In genomic region chr19:17752865-17753639, GRCh38 we compare ENCODE assay signal across 34 cellular contexts. TPM values are rescaled to one million over a fixed set of nuclear protein-coding genes. Genes with fewer than 3 reads are reported as not detected.
A peak's percentile ranks its signal among the peaks of the same experiment; 100 is the strongest.
DNase-seq lines count a peak whose midpoint lies in the region; ATAC-seq, FAIRE-seq and TF ChIP-seq lines count a peak whose summit lies in the region.
"Had no signal": no experiment of that assay in that cellular context is flagged by ENCODE, and none has a peak within 500 bp of the region (broad histone marks: within the 10 kb centered on the region; RNA-seq: fewer than 3 reads in every experiment).

No MANE protein-coding gene starts in this region.

- H3K27me3 Mint-ChIP-seq in naive thymus-derived CD8-positive, alpha-beta T cell = no peaks in the 10 kb centered on the region
- H3K27me3 Mint-ChIP-seq: activated naive CD4-positive, alpha-beta T cell treated with anti-CD3 and anti-CD28 coated beads, Interleukin-2, amount 50 U/mL, for 24 hours; activated T-helper 17 cell treated with anti-CD3 and anti-CD28 coated beads, Interleukin-2, amount 50 U/mL, for 72 hours; CD4-positive, alpha-beta T cell had no signal

- no peaks in the 10 kb centered on the region for H3K9me1 ChIP-seq in K562 (ENCODE audit: control insufficient read depth, insufficient read depth, low read length)

- H2AFZ ChIP-seq in SK-N-SH (ENCODE audit: low read depth) (no peak overlapping the region), Karpas-422 (ENCODE audit: low read length) (no peak overlapping the region), K562 (ENCODE audit: low read depth, low read length) (no peak overlapping the region)

- intact Hi-C loops in K562 (cut with micrococcal nuclease) (no loop called here), posterior vena cava (cut with DNase I) (no loop called here)

- H3K4me2 ChIP-seq in SK-N-SH (no peak overlapping the region), Karpas-422 (ENCODE audit: low read depth, low read length, poor library complexity, severe bottlenecking) (peak overlapping the region; percentile 91), K562 (ENCODE audit: insufficient read depth, low read length) (peak overlapping the region; percentile 6; the same call in 1 of the 2 replicates)

- H3K4me3 ChIP-seq in SK-N-SH (ENCODE audit: low read depth in 2 of 2, low read length in 1 of 2) (no peak overlapping the region), Karpas-422 (ENCODE audit: low read length) (no peak overlapping the region), K562 (no peak overlapping the region)
- H3K4me3 ChIP-seq: breast epithelium, coronary artery, esophagus muscularis mucosa, HAP-1, heart left ventricle, sigmoid colon, thyroid gland, vagina had no signal

- ATAC-seq in SK-N-SH treated with all-trans-retinoic acid at 6 μM for 48 hours (no peak), K562 (no peak), HG02798 (IDR thresholded peaks at IDR 0.05; ENCODE audit: poor library complexity, unreplicated experiment) (no peak)
- no peak for ATAC-seq in naive thymus-derived CD8-positive, alpha-beta T cell
- ATAC-seq: activated T-helper 17 cell treated with anti-CD3 and anti-CD28 coated beads, Interleukin-2, amount 50 U/mL, for 72 hours; foreskin keratinocyte; heart left ventricle; left cardiac atrium; stimulated activated naive CD8-positive, alpha-beta T cell treated with anti-CD3 and anti-CD28 coated beads, Interleukin-15, Interleukin-2, amounts not matched to agents 100 U/mL and 50 U/mL, for 24 hours; WTC11 had no signal

- no peaks in the 10 kb centered on the region for H3K36me3 ChIP-seq in SK-N-SH (replicated peaks in 1 of 2; ENCODE audit: control insufficient read depth in 1 of 2, insufficient read depth in 2 of 2, low read length in 1 of 2)
- 0 out of 2 replicates have a peak, but pooled peaks cover 2% of the 10 kb centered on the region for H3K36me3 ChIP-seq in Karpas-422 (ENCODE audit: insufficient read depth, low read length)
- peaks cover 42% of the 10 kb centered on the region; the same call in 2 of the 3 replicates for H3K36me3 ChIP-seq in K562 (ENCODE audit: control insufficient read depth, insufficient read depth, low read length)
- H3K36me3 ChIP-seq: breast epithelium, esophagus muscularis mucosa, HAP-1, heart left ventricle, sigmoid colon, thyroid gland, vagina had no signal

- H3K36me3 Mint-ChIP-seq in naive thymus-derived CD8-positive, alpha-beta T cell = peaks cover 0 to 38% (median 5%) of the 10 kb centered on the region in 3 donors

- in situ Hi-C loops in K562 (cut with MboI) = no loop called here

- DNase-seq in SK-N-SH (no peak), Karpas-422 (peak; percentile 75), K562 (ENCODE audit: extremely low read depth in 1 of 4, low spot score in 3 of 4) (no peak), posterior vena cava (ENCODE audit: low spot score) (no peak), dedifferentiated amniotic fluid mesenchymal stem cell (ENCODE audit: extremely low spot score) (no peak)
- no peak for DNase-seq in naive thymus-derived CD8-positive, alpha-beta T cell
- DNase-seq: activated CD4-positive, alpha-beta T cell treated with anti-CD3 and anti-CD28 coated beads, Interleukin-2, amount 50 U/mL, for 48 hours; activated CD8-positive, alpha-beta memory T cell treated with anti-CD3 and anti-CD28 coated beads, Interleukin-2, amount 50 U/mL, for 48 hours; CD4-positive, alpha-beta T cell; DMS153; foreskin keratinocyte; left cardiac atrium; NCI-H446 treated with DMSO at 0.1 percent for 48 hours; NCI-H82; sigmoid colon; stimulated activated naive CD8-positive, alpha-beta T cell treated with anti-CD3 and anti-CD28 coated beads, Interleukin-15, Interleukin-2, amounts not matched to agents 100 U/mL and 50 U/mL, for 24 hours; thyroid gland had no signal

- H3K4me1 Mint-ChIP-seq in naive thymus-derived CD8-positive, alpha-beta T cell = peaks cover 34 to 75% (median 71%) of the 10 kb centered on the region in 4 donors

- FAIRE-seq in K562 (lab: Jason Lieb, UNC) = peak; percentile 66
- FAIRE-seq: G401.6, HTR-8/SVneo had no signal

- TF ChIP-seq RAD21 in SK-N-SH (IDR thresholded peaks at IDR 0.05; ENCODE audit: low read length) = no peak
- TF ChIP-seq RAD21 in K562 (CRISPR knock-in tag; conservative IDR thresholded peaks at IDR 0.05 in 1 of 2, IDR thresholded peaks at IDR 0.05 in 1 of 2) = no peak

- POLR2A ChIA-PET in SK-N-SH (lab: Yijun Ruan, JAX) = interaction anchor here (0.5 kb wide), 1 partner anchor 9 kb away, joined by 4 read pairs; no protein-coding TSS in a partner anchor
- POLR2A ChIA-PET in K562 (lab: Yijun Ruan, JAX) = interaction anchor here (0.7 to 1.3 kb wide), 5 partner anchors 9 to 136 kb away, joined by 3 read pairs; no protein-coding TSS in a partner anchor
- POLR2A ChIA-PET in naive thymus-derived CD8-positive, alpha-beta T cell (lab: Charles Lee) = interaction anchor here (0.6 to 1.8 kb wide), 5 partner anchors 10 to 1641 kb away, joined by 4 to 6 read pairs (median 4); partner anchors contain the start of genes CCDC124 and JAK3

- no peak for TF ChIP-seq POLR2A in K562 (conservative IDR thresholded peaks at IDR 0.05)

- no peaks in the 10 kb centered on the region for H4K20me1 ChIP-seq in SK-N-SH (ENCODE audit: insufficient read depth)
- no peaks in the 10 kb centered on the region; the same call in 1 of the 2 replicates for H4K20me1 ChIP-seq in Karpas-422 (ENCODE audit: insufficient read depth, low read depth, low read length)
- no peaks in the 10 kb centered on the region; the same call in 1 of the 2 replicates for H4K20me1 ChIP-seq in K562 (replicated peaks; ENCODE audit: control insufficient read depth, insufficient read depth, low read length)

- no peak for TF ChIP-seq EP300 in SK-N-SH (IDR thresholded peaks at IDR 0.05; ENCODE audit: borderline replicate concordance in 1 of 2, low read depth in 1 of 2, low read length in 1 of 2)
- no peak for TF ChIP-seq EP300 in K562 (IDR thresholded peaks at IDR 0.05; ENCODE audit: low read length)

- TF ChIP-seq CTCF in SK-N-SH (IDR thresholded peaks at IDR 0.05) (no peak), K562 (IDR thresholded peaks at IDR 0.05 in 2 of 3, conservative IDR thresholded peaks at IDR 0.05 in 1 of 3; ENCODE audit: insufficient read depth in 2 of 3, low read depth in 1 of 3, low read length in 3 of 3) (no peak)

- H3K9me2 ChIP-seq in SK-N-SH (no peaks in the 10 kb centered on the region), Karpas-422 (replicated peaks; ENCODE audit: insufficient read depth, low read length) (no peaks in the 10 kb centered on the region)

- peak overlapping the region in 8 of 10 donors; percentile 21 to 78 (median 58) for H3K27ac Mint-ChIP-seq in naive thymus-derived CD8-positive, alpha-beta T cell
- H3K27ac Mint-ChIP-seq: activated naive CD4-positive, alpha-beta T cell treated with anti-CD3 and anti-CD28 coated beads, Interleukin-2, amount 50 U/mL, for 24 hours; activated T-helper 17 cell treated with anti-CD3 and anti-CD28 coated beads, Interleukin-2, amount 50 U/mL, for 72 hours; progenitor cell of endocrine pancreas; WTC11 had no signal

- H3F3A ChIP-seq in SK-N-SH (replicated peaks; ENCODE audit: insufficient read depth) = peaks cover 3% of the 10 kb centered on the region

- H3K4me3 Mint-ChIP-seq in naive thymus-derived CD8-positive, alpha-beta T cell = peak overlapping the region in 4 of 10 donors; percentile 27 to 33 (median 30)
- H3K4me3 Mint-ChIP-seq: WTC11 had no signal

- 80% methylated on average over 7 of the region's 7 CpGs for WGBS in SK-N-SH (ENCODE audit: low lambda C conversion rate)
- 67% methylated on average over 6 of the region's 7 CpGs for whole genome bisulfite sequencing in K562 (ENCODE audit: insufficient coverage, low coverage, missing lambda C conversion rate)

- H3K9ac ChIP-seq in SK-N-SH = no peak overlapping the region
- H3K9ac ChIP-seq in Karpas-422 (ENCODE audit: low read length) = peak overlapping the region; percentile 30; the same call in 1 of the 2 replicates
- peak overlapping the region in 1 of 2 experiments; percentile 93; a peak in 1 of 4 replicates for H3K9ac ChIP-seq in K562 (ENCODE audit: insufficient read depth in 1 of 2, low read depth in 2 of 2, low read length in 2 of 2)
- H3K9ac ChIP-seq: KMS-11 had no signal

- no TSS peak for BruUV-seq in K562 (replicated peaks; lab: Mats Ljungman, UMichigan)

- H3K27ac ChIP-seq in SK-N-SH (ENCODE audit: low read depth in 2 of 2, low read length in 1 of 2) (no peak overlapping the region), Karpas-422 (ENCODE audit: low read length) (peak overlapping the region; percentile 87), K562 (ENCODE audit: extremely low read depth, low read depth, low read length) (peak overlapping the region; percentile 38; the same call in 2 of the 3 replicates)
- H3K27ac ChIP-seq: 22Rv1, breast epithelium, coronary artery, esophagus muscularis mucosa, foreskin keratinocyte, heart left ventricle, sigmoid colon, thyroid gland, vagina had no signal

- no peaks in the 10 kb centered on the region for H3K9me3 Mint-ChIP-seq in naive thymus-derived CD8-positive, alpha-beta T cell
- H3K9me3 Mint-ChIP-seq: activated naive CD4-positive, alpha-beta T cell treated with anti-CD3 and anti-CD28 coated beads, Interleukin-2, amount 50 U/mL, for 24 hours; activated T-helper 17 cell treated with anti-CD3 and anti-CD28 coated beads, Interleukin-2, amount 50 U/mL, for 72 hours; CD4-positive, alpha-beta T cell; WTC11 had no signal

- peaks cover 9 to 19% of the 10 kb centered on the region in 2 experiments; a peak in 1 of 4 replicates for H3K4me1 ChIP-seq in SK-N-SH (ENCODE audit: control insufficient read depth in 1 of 2, insufficient read depth in 2 of 2, low read depth in 1 of 2, low read length in 1 of 2)
- H3K4me1 ChIP-seq in Karpas-422 (ENCODE audit: low read length) = peaks cover 69% of the 10 kb centered on the region
- H3K4me1 ChIP-seq in K562 (replicated peaks in 1 of 2; ENCODE audit: control insufficient read depth in 2 of 2, insufficient read depth in 2 of 2, low read length in 2 of 2) = peaks cover 13 to 40% of the 10 kb centered on the region in 2 experiments
- H3K4me1 ChIP-seq: breast epithelium, foreskin keratinocyte, HAP-1 had no signal

- CTCF ChIA-PET in SK-N-SH (lab: Yijun Ruan, JAX) = interaction anchor here (0.6 kb wide), 1 partner anchor 802 kb away, joined by 3 read pairs; no protein-coding TSS in a partner anchor
- CTCF ChIA-PET in K562 (lab: Yijun Ruan, JAX; ENCODE audit: low intra/inter-chr PET ratio) = no interaction called here

- H3K9me3 ChIP-seq in SK-N-SH = no peaks in the 10 kb centered on the region
- no peaks in the 10 kb centered on the region for H3K9me3 ChIP-seq in Karpas-422 (ENCODE audit: low read length)
- H3K9me3 ChIP-seq in K562 (replicated peaks; ENCODE audit: control insufficient read depth, insufficient read depth, low read depth, low read length) = no peaks in the 10 kb centered on the region
- H3K9me3 ChIP-seq: breast epithelium, esophagus muscularis mucosa, HAP-1, heart left ventricle, neutrophil, sigmoid colon, thyroid gland, vagina had no signal

- H3K79me2 ChIP-seq in SK-N-SH (ENCODE audit: insufficient read depth) (no peaks in the 10 kb centered on the region), Karpas-422 (ENCODE audit: low read length) (peaks cover 12% of the 10 kb centered on the region), K562 (ENCODE audit: control insufficient read depth, insufficient read depth, low read length) (peaks cover 46% of the 10 kb centered on the region)

- no peaks in the 10 kb centered on the region for H3K27me3 ChIP-seq in SK-N-SH (ENCODE audit: insufficient read depth)
- no peaks in the 10 kb centered on the region for H3K27me3 ChIP-seq in Karpas-422 (ENCODE audit: low read length)
- H3K27me3 ChIP-seq in K562 (ENCODE audit: control insufficient read depth in 2 of 2, insufficient read depth in 2 of 2, low read length in 2 of 2) = no peaks in the 10 kb centered on the region
- H3K27me3 ChIP-seq: breast epithelium, esophagus muscularis mucosa, heart left ventricle, neutrophil, sigmoid colon, thyroid gland, vagina had no signal

RNA-seq across cellular contexts. Expression of gene FCHO1, which starts 1.8 kb away (rescaled TPM):
- polyA plus RNA-seq in SK-N-SH (2012; rRNA removed) (0.19 and 0.71 TPM in 2 replicates), K562 (2011; rRNA removed) (9.3 and 19.3 TPM in 2 replicates), K562 (2014; fragmentation: Illumina TruSeq; extraction: Trizol) (24.2 and 32.6 TPM in 2 replicates), K562 (2014; fragmentation: Nextera tagmentation; extraction: Ambion mirVana) (under 1 TPM; 0.21 to 0.67 TPM), K562 (2014; rRNA removed) (26.6 and 28.7 TPM in 2 replicates)
- 0.04 and 0.16 TPM in 2 replicates for polyA plus RNA-seq in SK-N-SH (2012; cell fraction: cytosol; rRNA removed)
- polyA plus RNA-seq in SK-N-SH (2012; cell fraction: nucleus; rRNA removed) = 0.75 and 1.4 TPM in 2 replicates
- 16.6 and 40.4 TPM in 2 replicates for total RNA-seq in Karpas-422 (2014; rRNA removed; shearing (Covaris generic); ENCODE audit: low replicate concordance)
- 225 and 536 TPM in 2 replicates for total RNA-seq in K562 (2011; cell fraction: chromatin; rRNA removed; ENCODE audit: low replicate concordance)
- 220 and 237 TPM in 2 replicates for total RNA-seq in K562 (2011; cell fraction: nucleolus; rRNA removed)
- total RNA-seq in K562 (2011; cell fraction: nucleoplasm; rRNA removed) = 234 and 250 TPM in 2 replicates
- total RNA-seq in K562 (2014; rRNA removed) (25.4 and 33.0 TPM in 2 replicates), K562 (2014; rRNA removed; fragmentation: Illumina TruSeq; extraction: Trizol) (9.2 and 14.3 TPM in 2 replicates), K562 (2015; rRNA removed; fragmentation: Illumina TruSeq; extraction: Trizol) (18.1 and 18.3 TPM in 2 replicates), K562 (2021) (51.9 and 58.9 TPM in 2 replicates), posterior vena cava (1 to 10 TPM; 2.0 to 2.1 TPM)
- 9.1 and 14.7 TPM in 2 replicates for polyA plus RNA-seq in K562 (2011; cell fraction: cytosol; rRNA removed)
- 80.2 and 106 TPM in 2 replicates for polyA plus RNA-seq in K562 (2011; cell fraction: nucleus; rRNA removed)
- polyA plus RNA-seq in K562 (2012) = 31.6 and 56.4 TPM in 2 replicates
- 45.3 and 55.3 TPM in 2 replicates for polyA minus RNA-seq in K562 (2011; rRNA and poly(A)+ RNA removed)
- polyA minus RNA-seq in K562 (2011; cell fraction: cytosol; rRNA and poly(A)+ RNA removed) = 28.8 and 38.7 TPM in 2 replicates
- 95.9 and 141 TPM in 2 replicates for polyA minus RNA-seq in K562 (2011; cell fraction: nucleus; rRNA and poly(A)+ RNA removed)
- 10 to 100 TPM; 94.1 to 99.7 TPM for total RNA-seq in naive thymus-derived CD8-positive, alpha-beta T cell
- polyA plus RNA-seq in naive thymus-derived CD8-positive, alpha-beta T cell = 10 to 100 TPM; 11.2 to 31.8 (median 16.4) TPM

RNA-seq across cellular contexts. Expression of gene MAP1S, which starts 33.8 kb away (rescaled TPM):
- 7.8 and 18.4 TPM in 2 replicates for polyA plus RNA-seq in SK-N-SH (2012; rRNA removed)
- polyA plus RNA-seq in SK-N-SH (2012; cell fraction: cytosol; rRNA removed) = 4.9 and 9.1 TPM in 2 replicates
- polyA plus RNA-seq in SK-N-SH (2012; cell fraction: nucleus; rRNA removed) = 24.7 and 42.3 TPM in 2 replicates
- 22.9 and 34.6 TPM in 2 replicates for total RNA-seq in Karpas-422 (2014; rRNA removed; shearing (Covaris generic); ENCODE audit: low replicate concordance)
- total RNA-seq in K562 (2011; cell fraction: chromatin; rRNA removed; ENCODE audit: low replicate concordance) = 19.7 and 56.1 TPM in 2 replicates
- total RNA-seq in K562 (2011; cell fraction: nucleolus; rRNA removed) = 33.4 and 40.5 TPM in 2 replicates
- total RNA-seq in K562 (2011; cell fraction: nucleoplasm; rRNA removed) = 34.0 and 46.6 TPM in 2 replicates
- total RNA-seq in K562 (2014; rRNA removed) = 23.0 and 36.9 TPM in 2 replicates
- total RNA-seq in K562 (2014; rRNA removed; fragmentation: Illumina TruSeq; extraction: Trizol) = 3.0 and 5.3 TPM in 2 replicates
- 9.5 and 11.0 TPM in 2 replicates for total RNA-seq in K562 (2015; rRNA removed; fragmentation: Illumina TruSeq; extraction: Trizol)
- 79.8 and 81.0 TPM in 2 replicates for total RNA-seq in K562 (2021)
- 5.9 and 18.2 TPM in 2 replicates for polyA plus RNA-seq in K562 (2011; rRNA removed)
- 11.0 and 28.6 TPM in 2 replicates for polyA plus RNA-seq in K562 (2011; cell fraction: cytosol; rRNA removed)
- polyA plus RNA-seq in K562 (2011; cell fraction: nucleus; rRNA removed) = 17.9 and 37.4 TPM in 2 replicates
- polyA plus RNA-seq in K562 (2012) = 85.3 and 93.8 TPM in 2 replicates
- 33.0 and 48.4 TPM in 2 replicates for polyA plus RNA-seq in K562 (2014; fragmentation: Illumina TruSeq; extraction: Trizol)
- 1 to 10 TPM; 2.0 to 3.0 TPM for polyA plus RNA-seq in K562 (2014; fragmentation: Nextera tagmentation; extraction: Ambion mirVana)
- 12.2 and 13.9 TPM in 2 replicates for polyA plus RNA-seq in K562 (2014; rRNA removed)
- polyA minus RNA-seq in K562 (2011; rRNA and poly(A)+ RNA removed) = 12.8 and 15.3 TPM in 2 replicates
- polyA minus RNA-seq in K562 (2011; cell fraction: cytosol; rRNA and poly(A)+ RNA removed) = 65.8 and 95.4 TPM in 2 replicates
- 15.6 and 19.3 TPM in 2 replicates for polyA minus RNA-seq in K562 (2011; cell fraction: nucleus; rRNA and poly(A)+ RNA removed)
- 10 to 100 TPM; 50.1 to 54.2 TPM for total RNA-seq in naive thymus-derived CD8-positive, alpha-beta T cell
- 10 to 100 TPM; 13.8 to 40.0 (median 18.7) TPM for polyA plus RNA-seq in naive thymus-derived CD8-positive, alpha-beta T cell
- 10 to 100 TPM; 50.8 to 57.0 TPM for total RNA-seq in posterior vena cava

RNA-seq across cellular contexts. Expression of gene B3GNT3, which starts 41.9 kb away (rescaled TPM):
- polyA plus RNA-seq in SK-N-SH (2012; rRNA removed) = not detected in 2 replicates
- polyA plus RNA-seq in SK-N-SH (2012; cell fraction: cytosol; rRNA removed) = not detected in 2 replicates
- polyA plus RNA-seq in SK-N-SH (2012; cell fraction: nucleus; rRNA removed) = 0.05 TPM in 1 of 2 replicates, not detected in the other
- not detected in 2 replicates for total RNA-seq in Karpas-422 (2014; rRNA removed; shearing (Covaris generic); ENCODE audit: low replicate concordance)
- total RNA-seq in K562 (2011; cell fraction: chromatin; rRNA removed; ENCODE audit: low replicate concordance) = 0.30 TPM in 1 of 2 replicates, not detected in the other
- total RNA-seq in K562 (2011; cell fraction: nucleolus; rRNA removed) = 0.13 and 0.33 TPM in 2 replicates
- 0.29 TPM in 1 of 2 replicates, not detected in the other for total RNA-seq in K562 (2011; cell fraction: nucleoplasm; rRNA removed)
- not detected in 2 replicates for total RNA-seq in K562 (2014; rRNA removed)
- not detected in 2 replicates for total RNA-seq in K562 (2014; rRNA removed; fragmentation: Illumina TruSeq; extraction: Trizol)
- 0.07 TPM in 1 of 2 replicates, not detected in the other for total RNA-seq in K562 (2015; rRNA removed; fragmentation: Illumina TruSeq; extraction: Trizol)
- total RNA-seq in K562 (2021) = 0.11 TPM in 1 of 2 replicates, not detected in the other
- 0.03 and 0.06 TPM in 2 replicates for polyA plus RNA-seq in K562 (2011; rRNA removed)
- polyA plus RNA-seq in K562 (2011; cell fraction: cytosol; rRNA removed) = 0.04 and 0.18 TPM in 2 replicates
- 0.28 TPM in 1 of 2 replicates, not detected in the other for polyA plus RNA-seq in K562 (2011; cell fraction: nucleus; rRNA removed)
- polyA plus RNA-seq in K562 (2012) = 0.10 and 0.47 TPM in 2 replicates
- 0.08 TPM in 1 of 2 replicates, not detected in the other for polyA plus RNA-seq in K562 (2014; fragmentation: Illumina TruSeq; extraction: Trizol)
- polyA plus RNA-seq in K562 (2014; fragmentation: Nextera tagmentation; extraction: Ambion mirVana) = not detected
- polyA plus RNA-seq in K562 (2014; rRNA removed) = not detected in 2 replicates
- 0.09 TPM in 1 of 2 replicates, not detected in the other for polyA minus RNA-seq in K562 (2011; rRNA and poly(A)+ RNA removed)
- not detected in 2 replicates for polyA minus RNA-seq in K562 (2011; cell fraction: cytosol; rRNA and poly(A)+ RNA removed)
- not detected in 2 replicates for polyA minus RNA-seq in K562 (2011; cell fraction: nucleus; rRNA and poly(A)+ RNA removed)
- not detected for total RNA-seq in naive thymus-derived CD8-positive, alpha-beta T cell
- polyA plus RNA-seq in naive thymus-derived CD8-positive, alpha-beta T cell = under 1 TPM in 2 of 3 donors, not detected in 1; 0.13 to 0.20 TPM
- total RNA-seq in posterior vena cava = under 1 TPM in 1 of 2 donors, not detected in 1; 0.28 TPM
- total RNA-seq: heart left ventricle, progenitor cell of endocrine pancreas had no signal
- polyA plus RNA-seq: heart left ventricle had no signal

Comparison
In these comparisons a context has a peak if more than half of its experiments do, and no peak if none do; other contexts are left out.
1. H3K27ac ChIP-seq: peak in Karpas-422 (single experiment) and K562 (single experiment); none in SK-N-SH (0 of 2).